Comparison of ENCODE assay signal across 27 cellular contexts in genomic region chr5:116810937-116811336, GRCh38.
"Had no signal": no experiment of that assay in that cellular context is flagged by ENCODE, and none has a peak within 500 bp of the region (broad histone marks: within the 10 kb centered on the region; RNA-seq: fewer than 3 reads in every experiment).

No MANE protein-coding gene starts in this region.

- H3K27ac ChIP-seq: esophagus squamous epithelium, gastroesophageal sphincter, heart left ventricle, left lung, vagina, VCaP had no signal

- FAIRE-seq: endothelial cell of umbilical vein had no signal

- H3K4me1 ChIP-seq: esophagus squamous epithelium, gastroesophageal sphincter, heart left ventricle, left lung, vagina had no signal

- H3K9me3 ChIP-seq: esophagus squamous epithelium, gastroesophageal sphincter, heart left ventricle, left lung, vagina had no signal

- H3K27me3 ChIP-seq: esophagus squamous epithelium, gastroesophageal sphincter, heart left ventricle, left lung, vagina had no signal

- H3K4me3 ChIP-seq: esophagus squamous epithelium, gastroesophageal sphincter, heart left ventricle, left lung, lung, vagina had no signal

- H3K36me3 ChIP-seq: esophagus squamous epithelium, gastroesophageal sphincter, heart left ventricle, left lung, vagina had no signal

- ATAC-seq: activated CD8-positive, alpha-beta memory T cell treated with anti-CD3 and anti-CD28 coated beads, Interleukin-2, amount 10 ng/mL, durations not matched to agents 7 days and 5 days; activated CD8-positive, alpha-beta T cell treated with anti-CD3 and anti-CD28 coated beads for 36 hours; activated naive CD8-positive, alpha-beta T cell treated with anti-CD3 and anti-CD28 coated beads, Interleukin-2, amount 50 U/mL, for 24 hours; gastroesophageal sphincter; heart left ventricle; left lung; natural killer cell treated with Interleukin-12 subunit alpha and Interleukin-12 subunit beta and Interleukin-15 and Interleukin-18, amount 100 ng/mL, for 72 hours; stimulated activated naive B cell treated with anti-CD40 and anti-IgM and Interleukin-4, amounts not matched to agents 10 μg/mL and 1 μg/mL and 100 μg/mL, for 72 hours; T-cell had no signal

- DNase-seq: activated CD4-positive, alpha-beta T cell treated with anti-CD3 and anti-CD28 coated beads, Interleukin-2, amount 10 ng/mL, durations not matched to agents 7 days and 5 days; activated CD4-positive, CD25-positive, alpha-beta regulatory T cell treated with anti-CD3 and anti-CD28 coated beads, Interleukin-2, amount 50 U/mL, for 72 hours; activated CD8-positive, alpha-beta memory T cell treated with anti-CD3 and anti-CD28 coated beads, Interleukin-2, amount 10 ng/mL, durations not matched to agents 7 days and 5 days; activated CD8-positive, alpha-beta T cell treated with anti-CD3 and anti-CD28 coated beads for 36 hours; activated effector memory CD4-positive, alpha-beta T cell treated with anti-CD3 and anti-CD28 coated beads, Interleukin-2, amount 50 U/mL, for 16 hours; activated naive CD4-positive, alpha-beta T cell treated with anti-CD3 and anti-CD28 coated beads, Interleukin-2, amount 10 ng/mL, durations not matched to agents 7 days and 5 days; activated naive CD8-positive, alpha-beta T cell treated with anti-CD3 and anti-CD28 coated beads, Interleukin-2, amount 50 U/mL, for 24 hours; activated T-cell treated with anti-CD3 and anti-CD28 coated beads for 4 hours; anterior cingulate cortex; dermis blood vessel endothelial cell; effector memory CD4-positive, alpha-beta T cell; esophagus squamous epithelium; heart left ventricle; kidney glomerular epithelial cell; left lung; midbrain; occipital lobe; stimulated activated CD4-positive, alpha-beta T cell treated with anti-CD3 and anti-CD28 coated beads, Interleukin-2, amount 100 ng/mL, for 48 hours; stimulated activated CD8-positive, alpha-beta memory T cell treated with anti-CD3 and anti-CD28 coated beads, Interleukin-4, amount 100 ng/mL, for 48 hours; stimulated activated naive B cell treated with anti-CD40 and anti-IgM and Interleukin-4, amounts not matched to agents 10 μg/mL and 1 μg/mL and 100 μg/mL, for 72 hours; T-cell had no signal
